In the genomic region with DNA sequence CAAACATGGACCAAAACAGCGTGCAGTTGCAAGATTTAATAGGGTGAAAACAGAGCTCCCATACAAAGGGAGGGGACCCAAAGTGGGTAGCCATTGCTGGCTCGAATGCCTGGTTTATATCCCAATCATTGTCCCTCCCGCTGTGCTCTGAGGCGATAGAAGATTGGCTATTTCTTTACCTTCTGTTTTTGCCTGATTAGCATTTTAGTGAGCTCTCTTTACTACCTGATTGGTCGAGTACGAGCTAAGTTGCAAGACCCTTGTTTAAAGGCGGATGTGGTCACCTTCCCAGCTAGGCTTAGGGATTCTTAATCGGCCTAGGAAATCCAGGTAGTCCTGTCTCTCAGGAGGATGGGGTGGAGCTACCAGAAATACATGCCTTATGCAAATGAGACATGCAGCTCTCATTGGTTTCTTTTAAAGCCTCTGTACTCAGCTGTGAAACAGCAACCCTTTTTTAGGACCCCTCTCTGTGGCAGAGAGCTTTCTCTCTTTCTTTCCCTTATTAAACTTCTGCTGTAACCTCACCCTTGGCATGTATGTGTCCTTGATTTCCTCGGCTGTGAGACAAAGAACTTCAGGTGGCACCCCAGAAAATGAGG, we compare ENCODE assay signal across 32 cellular contexts.
"Had no signal": no experiment of that assay in that cellular context is flagged by ENCODE, and none has a peak within 500 bp of the region (broad histone marks: within the 10 kb centered on the region; RNA-seq: fewer than 3 reads in every experiment).

No MANE protein-coding gene starts in this region.

- H3K9me3 ChIP-seq: adrenal gland, ascending aorta had no signal

- H3K36me3 ChIP-seq: adrenal gland, ascending aorta, brain microvascular endothelial cell, breast epithelium, cardiac muscle cell had no signal

- H3K4me1 ChIP-seq: adrenal gland, ascending aorta, breast epithelium had no signal

- FAIRE-seq: astrocyte had no signal

- H3K27me3 ChIP-seq: adrenal gland, ascending aorta, body of pancreas, brain microvascular endothelial cell, breast epithelium, cardiac muscle cell had no signal

- H3K27ac ChIP-seq: adrenal gland, ascending aorta, body of pancreas, brain microvascular endothelial cell, breast epithelium, cardiac muscle cell had no signal

- DNase-seq: activated effector memory CD4-positive, alpha-beta T cell treated with anti-CD3 and anti-CD28 coated beads, Interleukin-2, amount 50 U/mL, for 16 hours; activated effector memory CD4-positive, alpha-beta T cell treated with Interleukin-2 at 50 U/mL for 16 hours; activated gamma-delta T cell; activated gamma-delta T cell treated with Interleukin-2 at 50 U/mL for 16 hours; activated naive CD4-positive, alpha-beta T cell; activated naive CD4-positive, alpha-beta T cell treated with anti-CD3 and anti-CD28 coated beads for 36 hours; activated naive CD4-positive, alpha-beta T cell treated with anti-CD3 and anti-CD28 coated beads, Interleukin-2, amount 10 ng/mL, durations not matched to agents 7 days and 5 days; activated naive CD4-positive, alpha-beta T cell treated with anti-CD3 and anti-CD28 coated beads, Interleukin-2, amount 50 U/mL, for 16 hours; activated naive CD4-positive, alpha-beta T cell treated with Interleukin-2 at 50 U/mL for 16 hours; activated naive CD8-positive, alpha-beta T cell treated with anti-CD3 and anti-CD28 coated beads for 36 hours; activated naive CD8-positive, alpha-beta T cell treated with anti-CD3 and anti-CD28 coated beads, Interleukin-2, amount 10 ng/mL, durations not matched to agents 7 days and 5 days; activated naive CD8-positive, alpha-beta T cell treated with anti-CD3 and anti-CD28 coated beads, Interleukin-2, amount 50 U/mL, for 24 hours; activated T-cell treated with anti-CD3 and anti-CD28 coated beads for 4 hours; activated T-cell treated with anti-CD3 and anti-CD28 coated beads, Interleukin-2, amount 50 U/mL, for 1 hour; activated T-cell treated with anti-CD3 and anti-CD28 coated beads, Interleukin-2, amount 50 U/mL, for 24 hours; activated T-cell treated with anti-CD3 and anti-CD28 coated beads, Interleukin-2, amount 50 U/mL, for 4 hours; activated T-cell treated with anti-CD3 and anti-CD28 coated beads, Interleukin-2, amount 50 U/mL, for 72 hours; adrenal gland; amniotic stem cell; anterior cingulate cortex; aorta; body of pancreas; brain microvascular endothelial cell; caudate nucleus; central memory CD4-positive, alpha-beta T cell; cerebellar nuclear complex had no signal

- ATAC-seq: activated naive CD4-positive, alpha-beta T cell treated with anti-CD3 and anti-CD28 coated beads, Interleukin-2, amount 50 U/mL, for 72 hours; activated naive CD8-positive, alpha-beta T cell treated with anti-CD3 and anti-CD28 coated beads, Interleukin-2, amount 50 U/mL, for 24 hours; activated T-cell treated with anti-CD3 and anti-CD28 coated beads, Interleukin-2, amount 50 U/mL, for 4 hours; activated T-cell treated with anti-CD3 and anti-CD28 coated beads, Interleukin-2, amount 50 U/mL, for 72 hours; activated T-helper 17 cell treated with anti-CD3 and anti-CD28 coated beads, Interleukin-2, amount 50 U/mL, for 72 hours; body of pancreas had no signal

- H3K4me3 ChIP-seq: adrenal gland, ascending aorta, body of pancreas, breast epithelium, cardiac muscle cell had no signal
